In the genomic region with DNA sequence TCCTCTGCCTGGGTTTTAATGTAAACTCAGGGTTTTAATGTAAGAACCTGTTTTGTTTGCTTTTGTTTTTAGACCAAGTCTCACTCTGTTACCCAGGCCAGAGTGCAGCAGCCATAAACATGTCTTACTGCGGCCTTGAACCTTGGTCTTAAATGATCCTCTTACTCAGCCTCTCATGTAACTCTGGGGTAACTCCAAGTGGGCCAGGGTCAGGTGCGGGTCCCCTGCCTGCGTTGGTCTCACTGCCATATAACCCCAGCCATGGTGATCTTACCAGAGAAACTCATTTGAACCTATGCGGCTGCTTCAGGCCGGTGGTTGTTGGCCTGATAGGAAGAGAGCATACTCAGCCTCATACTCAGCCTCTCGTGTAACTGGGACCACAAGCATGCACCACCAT, we compare ENCODE assay signal across 1 cellular context.
A peak's percentile ranks its signal among the peaks of the same experiment; 100 is the strongest.
TF ChIP-seq lines count a peak whose summit lies in the region.

No MANE protein-coding gene starts in this region.

TF ChIP-seq in HepG2, 621 proteins besides CTCF, POLR2A, EP300 and RAD21 (continued from another document and continues in another):
- no peak for TF ChIP-seq ZBTB39 (CRISPR knock-in tag; IDR thresholded peaks at IDR 0.05)
- TF ChIP-seq SALL1 (CRISPR knock-in tag; IDR thresholded peaks at IDR 0.05) = peak; percentile 92
- TF ChIP-seq ZNF460 (CRISPR knock-in tag; IDR thresholded peaks at IDR 0.05; ENCODE audit: borderline replicate concordance) = peak; percentile 27; the same call in 1 of the 2 replicates
- peak; percentile 64 for TF ChIP-seq FOXA3 (CRISPR knock-in tag; IDR thresholded peaks at IDR 0.05)
- no peak for TF ChIP-seq ZNF235 (CRISPR knock-in tag; IDR thresholded peaks at IDR 0.05; ENCODE audit: borderline replicate concordance)
- peak; percentile 76 for TF ChIP-seq PPARG (CRISPR knock-in tag; conservative IDR thresholded peaks at IDR 0.05)
- no peak for TF ChIP-seq ZNF564 (CRISPR knock-in tag; IDR thresholded peaks at IDR 0.05)
- 0 out of 2 replicates have a peak, but pooled peaks have one; percentile 29 for TF ChIP-seq RXRA (CRISPR knock-in tag; IDR thresholded peaks at IDR 0.05)
- TF ChIP-seq NR2F2 (IDR thresholded peaks at IDR 0.05; ENCODE audit: borderline replicate concordance, low read depth) = 0 out of 2 replicates have a peak, but pooled peaks have one; percentile 27
- TF ChIP-seq SAP130 (CRISPR knock-in tag; IDR thresholded peaks at IDR 0.05; ENCODE audit: low read depth) = 0 out of 2 replicates have a peak, but pooled peaks have one; percentile 18
- peak; percentile 55; the same call in 1 of the 2 replicates for TF ChIP-seq HMG20A (CRISPR knock-in tag; IDR thresholded peaks at IDR 0.05; ENCODE audit: borderline replicate concordance)
- TF ChIP-seq ZNF614 (CRISPR knock-in tag; IDR thresholded peaks at IDR 0.05; ENCODE audit: borderline replicate concordance) = 0 out of 2 replicates have a peak, but pooled peaks have one; percentile 22
- TF ChIP-seq ZNF138 (CRISPR knock-in tag; IDR thresholded peaks at IDR 0.05; ENCODE audit: low read depth) = no peak
- TF ChIP-seq, protein P1, sequence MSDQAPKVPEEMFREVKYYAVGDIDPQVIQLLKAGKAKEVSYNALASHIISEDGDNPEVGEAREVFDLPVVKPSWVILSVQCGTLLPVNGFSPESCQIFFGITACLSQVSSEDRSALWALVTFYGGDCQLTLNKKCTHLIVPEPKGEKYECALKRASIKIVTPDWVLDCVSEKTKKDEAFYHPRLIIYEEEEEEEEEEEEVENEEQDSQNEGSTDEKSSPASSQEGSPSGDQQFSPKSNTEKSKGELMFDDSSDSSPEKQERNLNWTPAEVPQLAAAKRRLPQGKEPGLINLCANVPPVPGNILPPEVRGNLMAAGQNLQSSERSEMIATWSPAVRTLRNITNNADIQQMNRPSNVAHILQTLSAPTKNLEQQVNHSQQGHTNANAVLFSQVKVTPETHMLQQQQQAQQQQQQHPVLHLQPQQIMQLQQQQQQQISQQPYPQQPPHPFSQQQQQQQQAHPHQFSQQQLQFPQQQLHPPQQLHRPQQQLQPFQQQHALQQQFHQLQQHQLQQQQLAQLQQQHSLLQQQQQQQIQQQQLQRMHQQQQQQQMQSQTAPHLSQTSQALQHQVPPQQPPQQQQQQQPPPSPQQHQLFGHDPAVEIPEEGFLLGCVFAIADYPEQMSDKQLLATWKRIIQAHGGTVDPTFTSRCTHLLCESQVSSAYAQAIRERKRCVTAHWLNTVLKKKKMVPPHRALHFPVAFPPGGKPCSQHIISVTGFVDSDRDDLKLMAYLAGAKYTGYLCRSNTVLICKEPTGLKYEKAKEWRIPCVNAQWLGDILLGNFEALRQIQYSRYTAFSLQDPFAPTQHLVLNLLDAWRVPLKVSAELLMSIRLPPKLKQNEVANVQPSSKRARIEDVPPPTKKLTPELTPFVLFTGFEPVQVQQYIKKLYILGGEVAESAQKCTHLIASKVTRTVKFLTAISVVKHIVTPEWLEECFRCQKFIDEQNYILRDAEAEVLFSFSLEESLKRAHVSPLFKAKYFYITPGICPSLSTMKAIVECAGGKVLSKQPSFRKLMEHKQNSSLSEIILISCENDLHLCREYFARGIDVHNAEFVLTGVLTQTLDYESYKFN (CRISPR knock-in tag; conservative IDR thresholded peaks at IDR 0.05) = peak; percentile 81
- TF ChIP-seq SKIL (CRISPR knock-in tag; IDR thresholded peaks at IDR 0.05; ENCODE audit: borderline replicate concordance) = peak; percentile 39; the same call in 1 of the 2 replicates
- TF ChIP-seq CBX1 (IDR thresholded peaks at IDR 0.05; ENCODE audit: low read depth) = no peak
- no peak for TF ChIP-seq SOX13 (IDR thresholded peaks at IDR 0.05)
- 0 out of 4 replicates have a peak, but pooled peaks of 1 of the 2 experiments have one; percentile 56 for TF ChIP-seq SOX13 (CRISPR knock-in tag; conservative IDR thresholded peaks at IDR 0.05 in 1 of 2, IDR thresholded peaks at IDR 0.05 in 1 of 2)
- no peak for TF ChIP-seq ZNF367 (CRISPR knock-in tag; IDR thresholded peaks at IDR 0.05; ENCODE audit: borderline replicate concordance)
- no peak for TF ChIP-seq ZNF282 (IDR thresholded peaks at IDR 0.05; ENCODE audit: partially characterized antibody)
- TF ChIP-seq HMGA1 (CRISPR knock-in tag; conservative IDR thresholded peaks at IDR 0.05) = no peak
- peak; percentile 95 for TF ChIP-seq RARA (CRISPR knock-in tag; IDR thresholded peaks at IDR 0.05)
- peak; percentile 54; the same call in 1 of the 2 replicates for TF ChIP-seq ZNF350 (CRISPR knock-in tag; IDR thresholded peaks at IDR 0.05; ENCODE audit: borderline replicate concordance, low read depth)
- TF ChIP-seq, protein P2, sequence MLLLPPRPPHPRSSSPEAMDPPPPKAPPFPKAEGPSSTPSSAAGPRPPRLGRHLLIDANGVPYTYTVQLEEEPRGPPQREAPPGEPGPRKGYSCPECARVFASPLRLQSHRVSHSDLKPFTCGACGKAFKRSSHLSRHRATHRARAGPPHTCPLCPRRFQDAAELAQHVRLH (CRISPR knock-in tag; IDR thresholded peaks at IDR 0.05; ENCODE audit: borderline replicate concordance, low read depth) = no peak
- peak; percentile 80 for TF ChIP-seq FOXO1 (CRISPR knock-in tag; IDR thresholded peaks at IDR 0.05)
- TF ChIP-seq ZNF746 (CRISPR knock-in tag; IDR thresholded peaks at IDR 0.05) = peak; percentile 44; the same call in 1 of the 2 replicates
- 0 out of 2 replicates have a peak, but pooled peaks have one; percentile 61 for TF ChIP-seq ZBTB7A (CRISPR knock-in tag; IDR thresholded peaks at IDR 0.05)
- TF ChIP-seq ZBTB7B (CRISPR knock-in tag; IDR thresholded peaks at IDR 0.05) = 0 out of 2 replicates have a peak, but pooled peaks have one; percentile 29
- no peak for TF ChIP-seq ZNF781 (CRISPR knock-in tag; IDR thresholded peaks at IDR 0.05; ENCODE audit: borderline replicate concordance, not compliant biosample characterization)
- peak; percentile 44; the same call in 1 of the 2 replicates for TF ChIP-seq ZNF598 (CRISPR knock-in tag; IDR thresholded peaks at IDR 0.05; ENCODE audit: borderline replicate concordance)
- 0 out of 2 replicates have a peak, but pooled peaks have one; percentile 2 for TF ChIP-seq THAP7 (CRISPR knock-in tag; IDR thresholded peaks at IDR 0.05)
- peak; percentile 76 for TF ChIP-seq ARID5B (CRISPR knock-in tag; IDR thresholded peaks at IDR 0.05)
- peak; percentile 70 for TF ChIP-seq MED1 (CRISPR knock-in tag; IDR thresholded peaks at IDR 0.05)
- peak; percentile 54; the same call in 1 of the 2 replicates for TF ChIP-seq NCOA2 (CRISPR knock-in tag; IDR thresholded peaks at IDR 0.05)
- TF ChIP-seq, protein P3, sequence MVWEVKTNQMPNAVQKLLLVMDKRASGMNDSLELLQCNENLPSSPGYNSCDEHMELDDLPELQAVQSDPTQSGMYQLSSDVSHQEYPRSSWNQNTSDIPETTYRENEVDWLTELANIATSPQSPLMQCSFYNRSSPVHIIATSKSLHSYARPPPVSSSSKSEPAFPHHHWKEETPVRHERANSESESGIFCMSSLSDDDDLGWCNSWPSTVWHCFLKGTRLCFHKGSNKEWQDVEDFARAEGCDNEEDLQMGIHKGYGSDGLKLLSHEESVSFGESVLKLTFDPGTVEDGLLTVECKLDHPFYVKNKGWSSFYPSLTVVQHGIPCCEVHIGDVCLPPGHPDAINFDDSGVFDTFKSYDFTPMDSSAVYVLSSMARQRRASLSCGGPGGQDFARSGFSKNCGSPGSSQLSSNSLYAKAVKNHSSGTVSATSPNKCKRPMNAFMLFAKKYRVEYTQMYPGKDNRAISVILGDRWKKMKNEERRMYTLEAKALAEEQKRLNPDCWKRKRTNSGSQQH (CRISPR knock-in tag; IDR thresholded peaks at IDR 0.05; ENCODE audit: low read depth) = no peak
- no peak for TF ChIP-seq THAP8 (CRISPR knock-in tag; IDR thresholded peaks at IDR 0.05; ENCODE audit: borderline replicate concordance)
- TF ChIP-seq TRIM24 (CRISPR knock-in tag; IDR thresholded peaks at IDR 0.05) = 0 out of 2 replicates have a peak, but pooled peaks have one; percentile 6
- TF ChIP-seq ZNF572 (CRISPR knock-in tag; IDR thresholded peaks at IDR 0.05) = 0 out of 2 replicates have a peak, but pooled peaks have one; percentile 37
